In genomic region chr3:159825216-159825854, GRCh38 we compare ENCODE assay signal across 13 cellular contexts. TPM values are rescaled to one million over a fixed set of nuclear protein-coding genes. Genes with fewer than 3 reads are reported as not detected.
A peak's percentile ranks its signal among the peaks of the same experiment; 100 is the strongest.
DNase-seq lines count a peak whose midpoint lies in the region; ATAC-seq and TF ChIP-seq lines count a peak whose summit lies in the region.
"Had no signal": no experiment of that assay in that cellular context is flagged by ENCODE, and none has a peak within 500 bp of the region (broad histone marks: within the 10 kb centered on the region; RNA-seq: fewer than 3 reads in every experiment).

No MANE protein-coding gene starts in this region.

- peaks cover 3 to 15% (median 7%) of the 10 kb centered on the region in 5 donors for H3K27me3 Mint-ChIP-seq in naive thymus-derived CD8-positive, alpha-beta T cell

- POLR2A ChIA-PET in naive thymus-derived CD8-positive, alpha-beta T cell (lab: Charles Lee), result no interaction called here

- no peak overlapping the region for H3K4me3 ChIP-seq in RWPE2 (ENCODE audit: severe bottlenecking)
- H3K4me3 ChIP-seq in kidney epithelial cell (ENCODE audit: low read depth, low read length), result no peak overlapping the region
- H3K4me3 ChIP-seq in foreskin fibroblast (ENCODE audit: low read depth in 1 of 2, low read length in 2 of 2), result no peak overlapping the region
- H3K4me3 ChIP-seq: MG63 had no signal

- H3K9me3 Mint-ChIP-seq in naive thymus-derived CD8-positive, alpha-beta T cell, result no peaks in the 10 kb centered on the region
- H3K9me3 Mint-ChIP-seq: activated naive CD8-positive, alpha-beta T cell treated with anti-CD3 and anti-CD28 coated beads, Interleukin-2, amount 50 U/mL, for 24 hours had no signal

- H3K9me3 ChIP-seq in RWPE2 (ENCODE audit: severe bottlenecking), result no peaks in the 10 kb centered on the region
- H3K9me3 ChIP-seq: MG63 had no signal

- peak; percentile 34 for TF ChIP-seq CTCF in RWPE2 (IDR thresholded peaks at IDR 0.05; ENCODE audit: poor library complexity, severe bottlenecking)
- TF ChIP-seq CTCF in kidney epithelial cell (IDR thresholded peaks at IDR 0.05; ENCODE audit: insufficient read depth, low read length, poor library complexity, severe bottlenecking), result peak; percentile 15
- no peak for TF ChIP-seq CTCF in foreskin fibroblast (IDR thresholded peaks at IDR 0.05; ENCODE audit: low read depth, low read length)

- no peak overlapping the region for H3K27ac Mint-ChIP-seq in naive thymus-derived CD8-positive, alpha-beta T cell
- H3K27ac Mint-ChIP-seq: activated naive CD8-positive, alpha-beta T cell treated with anti-CD3 and anti-CD28 coated beads, Interleukin-2, amount 50 U/mL, for 24 hours had no signal

- H3K4me3 Mint-ChIP-seq in naive thymus-derived CD8-positive, alpha-beta T cell, result no peak overlapping the region
- H3K4me3 Mint-ChIP-seq: activated naive CD8-positive, alpha-beta T cell treated with anti-CD3 and anti-CD28 coated beads, Interleukin-2, amount 50 U/mL, for 24 hours had no signal

- peak overlapping the region; percentile 96 for H3K27ac ChIP-seq in RWPE2 (ENCODE audit: poor library complexity, severe bottlenecking)

- H3K4me1 ChIP-seq in RWPE2 (ENCODE audit: insufficient read depth, poor library complexity, severe bottlenecking), result peaks cover 60% of the 10 kb centered on the region

- peak; percentile 90 for DNase-seq in DMS79 (lab: John Stamatoyannopoulos, UW)
- no peak for DNase-seq in RWPE2 (ENCODE audit: low spot score)
- DNase-seq in kidney epithelial cell (ENCODE audit: low read depth), result no peak
- no peak for DNase-seq in foreskin fibroblast
- no peak for DNase-seq in naive thymus-derived CD8-positive, alpha-beta T cell
- DNase-seq: activated CD4-positive, CD25-positive, alpha-beta regulatory T cell; activated CD8-positive, alpha-beta memory T cell treated with anti-CD3 and anti-CD28 coated beads, Interleukin-2, amount 50 U/mL, for 48 hours; activated naive CD8-positive, alpha-beta T cell treated with anti-CD3 and anti-CD28 coated beads, Interleukin-2, amount 50 U/mL, for 24 hours; C1 segment of cervical spinal cord; MG63 had no signal

- H3K4me1 Mint-ChIP-seq in naive thymus-derived CD8-positive, alpha-beta T cell, result peaks cover 0 to 2% (median 0%) of the 10 kb centered on the region in 4 donors
- H3K4me1 Mint-ChIP-seq: activated naive CD8-positive, alpha-beta T cell treated with anti-CD3 and anti-CD28 coated beads, Interleukin-2, amount 50 U/mL, for 24 hours had no signal

- H3K36me3 ChIP-seq in RWPE2 (ENCODE audit: low read depth), result no peaks in the 10 kb centered on the region
- H3K36me3 ChIP-seq in kidney epithelial cell (ENCODE audit: control insufficient read depth, insufficient read depth, low read length), result no peaks in the 10 kb centered on the region
- H3K36me3 ChIP-seq: MG63 had no signal

- no peaks in the 10 kb centered on the region for H3K27me3 ChIP-seq in RWPE2 (ENCODE audit: insufficient read depth, poor library complexity, severe bottlenecking)
- H3K27me3 ChIP-seq in kidney epithelial cell (ENCODE audit: control insufficient read depth, insufficient read depth, low read length), result no peaks in the 10 kb centered on the region
- H3K27me3 ChIP-seq: MG63 had no signal

- no peaks in the 10 kb centered on the region for H3K36me3 Mint-ChIP-seq in naive thymus-derived CD8-positive, alpha-beta T cell

- ATAC-seq in GM19463 (IDR thresholded peaks at IDR 0.05; ENCODE audit: unreplicated experiment) (peak; percentile 71), RWPE2 (ENCODE audit: low read depth) (no peak), GM19455 (IDR thresholded peaks at IDR 0.05; ENCODE audit: unreplicated experiment) (no peak), HG03457 (IDR thresholded peaks at IDR 0.05; ENCODE audit: unreplicated experiment) (no peak)
- ATAC-seq in naive thymus-derived CD8-positive, alpha-beta T cell, result no peak
- ATAC-seq: activated naive CD8-positive, alpha-beta T cell treated with anti-CD3 and anti-CD28 coated beads, Interleukin-2, amount 50 U/mL, for 24 hours had no signal

RNA-seq across cellular contexts. Expression of gene SCHIP1, which starts 14.3 kb away (rescaled TPM):
- 5.8 and 6.4 TPM in 2 replicates for total RNA-seq in kidney epithelial cell
- not detected for total RNA-seq in naive thymus-derived CD8-positive, alpha-beta T cell
- polyA plus RNA-seq in naive thymus-derived CD8-positive, alpha-beta T cell, result not detected
